ENCODE assay signal across 15 cellular contexts in the genomic region with DNA sequence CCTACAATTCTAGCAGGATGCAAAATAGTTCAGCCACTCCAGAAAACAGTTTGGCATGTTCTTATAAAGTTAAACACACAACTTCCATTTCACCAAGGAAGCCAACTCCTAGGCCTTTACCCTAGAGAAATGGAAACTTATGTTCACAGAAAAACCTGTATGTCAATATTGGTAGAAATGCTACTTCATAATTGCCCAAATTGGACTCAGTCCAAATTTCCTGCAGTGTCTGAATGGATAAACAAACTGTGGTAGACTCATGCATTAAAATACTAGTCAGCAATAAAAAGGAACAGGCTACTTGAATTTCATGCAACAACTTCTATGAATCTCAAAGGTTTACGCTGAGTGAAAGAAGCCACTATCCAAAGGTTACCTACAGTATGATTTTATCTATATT.
DNase-seq lines count a peak whose midpoint lies in the region; ATAC-seq and TF ChIP-seq lines count a peak whose summit lies in the region.
"Had no signal": no experiment of that assay in that cellular context is flagged by ENCODE, and none has a peak within 500 bp of the region (broad histone marks: within the 10 kb centered on the region; RNA-seq: fewer than 3 reads in every experiment).

No MANE protein-coding gene starts in this region.

- H3K9me2 ChIP-seq in GM23338 (ENCODE audit: insufficient read depth): peaks cover 4% of the 10 kb centered on the region; the same call in 1 of the 2 replicates

- H3F3A ChIP-seq in GM23338 (replicated peaks; ENCODE audit: low read depth): no peaks in the 10 kb centered on the region

- TF ChIP-seq CTCF in GM23338 (conservative IDR thresholded peaks at IDR 0.05; ENCODE audit: low read depth in 2 of 2) (no peak), endothelial cell (IDR thresholded peaks at IDR 0.05; ENCODE audit: unreplicated experiment) (no peak)

- H2AFZ ChIP-seq in GM23338: peak overlapping the region; percentile 28; the same call in 1 of the 2 replicates

- H3K4me3 ChIP-seq in GM23338: no peak overlapping the region
- H3K4me3 ChIP-seq: BLaER1 treated with 17β-estradiol and CSF1 and Interleukin-3, amounts not matched to agents 10 nM and 100 nM had no signal

- no peaks in the 10 kb centered on the region for H3K36me3 ChIP-seq in GM23338 (ENCODE audit: insufficient read depth)
- H3K36me3 ChIP-seq: BLaER1 treated with 17β-estradiol and CSF1 and Interleukin-3, amounts not matched to agents 10 nM and 100 nM had no signal

- no peak overlapping the region for H3K4me3 Mint-ChIP-seq in GM23338
- H3K4me3 Mint-ChIP-seq in endothelial cell (ENCODE audit: unreplicated experiment): no peak overlapping the region
- H3K4me3 Mint-ChIP-seq: CD4-positive, CD25-positive, alpha-beta regulatory T cell; IgD-negative memory B cell had no signal

- H4K20me1 ChIP-seq in GM23338 (replicated peaks; ENCODE audit: insufficient read depth): no peaks in the 10 kb centered on the region
- H4K20me1 ChIP-seq: BLaER1 treated with 17β-estradiol and CSF1 and Interleukin-3, amounts not matched to agents 10 nM and 100 nM had no signal

- H3K79me2 ChIP-seq in GM23338 (replicated peaks; ENCODE audit: insufficient read depth): no peaks in the 10 kb centered on the region

- H3K4me2 ChIP-seq in GM23338: no peak overlapping the region
- H3K4me2 ChIP-seq: BLaER1 treated with 17β-estradiol and CSF1 and Interleukin-3, amounts not matched to agents 10 nM and 100 nM had no signal

- H3K4me1 Mint-ChIP-seq in GM23338: no peaks in the 10 kb centered on the region
- no peaks in the 10 kb centered on the region for H3K4me1 Mint-ChIP-seq in endothelial cell (ENCODE audit: unreplicated experiment)
- H3K4me1 Mint-ChIP-seq: CD4-positive, CD25-positive, alpha-beta regulatory T cell; IgD-negative memory B cell had no signal

- DNase-seq in NCI-H1105 treated with DMSO at 0.1 percent for 48 hours (lab: John Stamatoyannopoulos, UW) (peak; percentile 4), NCI-H1105 (lab: John Stamatoyannopoulos, UW) (no peak), GM23338 (ENCODE audit: low spot score) (no peak), NCI-H748 treated with DMSO at 0.1 percent for 48 hours (lab: John Stamatoyannopoulos, UW) (peak; percentile 4), HCEC 1CT (no peak), HT-29 (ENCODE audit: low spot score) (no peak), endothelial cell (ENCODE audit: low spot score) (no peak)
- DNase-seq: ACHN; CD4-positive, CD25-positive, alpha-beta regulatory T cell; DND-41; GF-D8; KG1 had no signal

- H3K27ac Mint-ChIP-seq in GM23338 (no peak overlapping the region), endothelial cell (ENCODE audit: unreplicated experiment) (no peak overlapping the region)
- H3K27ac Mint-ChIP-seq: CD4-positive, CD25-positive, alpha-beta regulatory T cell; IgD-negative memory B cell had no signal

- H3K9me3 Mint-ChIP-seq in GM23338 (peaks cover 10% of the 10 kb centered on the region), endothelial cell (ENCODE audit: unreplicated experiment) (no peaks in the 10 kb centered on the region)

- H3K27ac ChIP-seq in GM23338 (ENCODE audit: low read depth): no peak overlapping the region
- H3K27ac ChIP-seq: BLaER1 treated with 17β-estradiol and CSF1 and Interleukin-3, amounts not matched to agents 10 nM and 100 nM had no signal

- no peaks in the 10 kb centered on the region for H3K27me3 ChIP-seq in GM23338 (ENCODE audit: insufficient read depth)
- H3K27me3 ChIP-seq: BLaER1 treated with 17β-estradiol and CSF1 and Interleukin-3, amounts not matched to agents 10 nM and 100 nM had no signal

- no peaks in the 10 kb centered on the region for H3K27me3 Mint-ChIP-seq in GM23338 (ENCODE audit: insufficient read depth, low read depth, poor library complexity)
- no peaks in the 10 kb centered on the region for H3K27me3 Mint-ChIP-seq in endothelial cell (ENCODE audit: unreplicated experiment)
- H3K27me3 Mint-ChIP-seq: CD4-positive, CD25-positive, alpha-beta regulatory T cell; IgD-negative memory B cell had no signal

- H3K36me3 Mint-ChIP-seq in GM23338 (ENCODE audit: low read depth) (peaks cover 8% of the 10 kb centered on the region; the same call in 1 of the 3 replicates), endothelial cell (ENCODE audit: low read depth, unreplicated experiment) (no peaks in the 10 kb centered on the region)
- H3K36me3 Mint-ChIP-seq: CD4-positive, CD25-positive, alpha-beta regulatory T cell; IgD-negative memory B cell had no signal

- no peak for ATAC-seq in GM23338
- ATAC-seq: HCT116 had no signal

- H3K4me1 ChIP-seq in GM23338 (ENCODE audit: insufficient read depth): no peaks in the 10 kb centered on the region
- H3K4me1 ChIP-seq: BLaER1 treated with 17β-estradiol and CSF1 and Interleukin-3, amounts not matched to agents 10 nM and 100 nM had no signal

TF ChIP-seq in GM23338, 12 proteins besides CTCF, POLR2A, EP300 and RAD21 (continues in another document):
- TF ChIP-seq EZH2 (IDR thresholded peaks at IDR 0.05; ENCODE audit: low read depth, unreplicated experiment): no peak
- TF ChIP-seq, protein P1, sequence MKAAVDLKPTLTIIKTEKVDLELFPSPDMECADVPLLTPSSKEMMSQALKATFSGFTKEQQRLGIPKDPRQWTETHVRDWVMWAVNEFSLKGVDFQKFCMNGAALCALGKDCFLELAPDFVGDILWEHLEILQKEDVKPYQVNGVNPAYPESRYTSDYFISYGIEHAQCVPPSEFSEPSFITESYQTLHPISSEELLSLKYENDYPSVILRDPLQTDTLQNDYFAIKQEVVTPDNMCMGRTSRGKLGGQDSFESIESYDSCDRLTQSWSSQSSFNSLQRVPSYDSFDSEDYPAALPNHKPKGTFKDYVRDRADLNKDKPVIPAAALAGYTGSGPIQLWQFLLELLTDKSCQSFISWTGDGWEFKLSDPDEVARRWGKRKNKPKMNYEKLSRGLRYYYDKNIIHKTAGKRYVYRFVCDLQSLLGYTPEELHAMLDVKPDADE (IDR thresholded peaks at IDR 0.05): no peak
- TF ChIP-seq, protein P2, sequence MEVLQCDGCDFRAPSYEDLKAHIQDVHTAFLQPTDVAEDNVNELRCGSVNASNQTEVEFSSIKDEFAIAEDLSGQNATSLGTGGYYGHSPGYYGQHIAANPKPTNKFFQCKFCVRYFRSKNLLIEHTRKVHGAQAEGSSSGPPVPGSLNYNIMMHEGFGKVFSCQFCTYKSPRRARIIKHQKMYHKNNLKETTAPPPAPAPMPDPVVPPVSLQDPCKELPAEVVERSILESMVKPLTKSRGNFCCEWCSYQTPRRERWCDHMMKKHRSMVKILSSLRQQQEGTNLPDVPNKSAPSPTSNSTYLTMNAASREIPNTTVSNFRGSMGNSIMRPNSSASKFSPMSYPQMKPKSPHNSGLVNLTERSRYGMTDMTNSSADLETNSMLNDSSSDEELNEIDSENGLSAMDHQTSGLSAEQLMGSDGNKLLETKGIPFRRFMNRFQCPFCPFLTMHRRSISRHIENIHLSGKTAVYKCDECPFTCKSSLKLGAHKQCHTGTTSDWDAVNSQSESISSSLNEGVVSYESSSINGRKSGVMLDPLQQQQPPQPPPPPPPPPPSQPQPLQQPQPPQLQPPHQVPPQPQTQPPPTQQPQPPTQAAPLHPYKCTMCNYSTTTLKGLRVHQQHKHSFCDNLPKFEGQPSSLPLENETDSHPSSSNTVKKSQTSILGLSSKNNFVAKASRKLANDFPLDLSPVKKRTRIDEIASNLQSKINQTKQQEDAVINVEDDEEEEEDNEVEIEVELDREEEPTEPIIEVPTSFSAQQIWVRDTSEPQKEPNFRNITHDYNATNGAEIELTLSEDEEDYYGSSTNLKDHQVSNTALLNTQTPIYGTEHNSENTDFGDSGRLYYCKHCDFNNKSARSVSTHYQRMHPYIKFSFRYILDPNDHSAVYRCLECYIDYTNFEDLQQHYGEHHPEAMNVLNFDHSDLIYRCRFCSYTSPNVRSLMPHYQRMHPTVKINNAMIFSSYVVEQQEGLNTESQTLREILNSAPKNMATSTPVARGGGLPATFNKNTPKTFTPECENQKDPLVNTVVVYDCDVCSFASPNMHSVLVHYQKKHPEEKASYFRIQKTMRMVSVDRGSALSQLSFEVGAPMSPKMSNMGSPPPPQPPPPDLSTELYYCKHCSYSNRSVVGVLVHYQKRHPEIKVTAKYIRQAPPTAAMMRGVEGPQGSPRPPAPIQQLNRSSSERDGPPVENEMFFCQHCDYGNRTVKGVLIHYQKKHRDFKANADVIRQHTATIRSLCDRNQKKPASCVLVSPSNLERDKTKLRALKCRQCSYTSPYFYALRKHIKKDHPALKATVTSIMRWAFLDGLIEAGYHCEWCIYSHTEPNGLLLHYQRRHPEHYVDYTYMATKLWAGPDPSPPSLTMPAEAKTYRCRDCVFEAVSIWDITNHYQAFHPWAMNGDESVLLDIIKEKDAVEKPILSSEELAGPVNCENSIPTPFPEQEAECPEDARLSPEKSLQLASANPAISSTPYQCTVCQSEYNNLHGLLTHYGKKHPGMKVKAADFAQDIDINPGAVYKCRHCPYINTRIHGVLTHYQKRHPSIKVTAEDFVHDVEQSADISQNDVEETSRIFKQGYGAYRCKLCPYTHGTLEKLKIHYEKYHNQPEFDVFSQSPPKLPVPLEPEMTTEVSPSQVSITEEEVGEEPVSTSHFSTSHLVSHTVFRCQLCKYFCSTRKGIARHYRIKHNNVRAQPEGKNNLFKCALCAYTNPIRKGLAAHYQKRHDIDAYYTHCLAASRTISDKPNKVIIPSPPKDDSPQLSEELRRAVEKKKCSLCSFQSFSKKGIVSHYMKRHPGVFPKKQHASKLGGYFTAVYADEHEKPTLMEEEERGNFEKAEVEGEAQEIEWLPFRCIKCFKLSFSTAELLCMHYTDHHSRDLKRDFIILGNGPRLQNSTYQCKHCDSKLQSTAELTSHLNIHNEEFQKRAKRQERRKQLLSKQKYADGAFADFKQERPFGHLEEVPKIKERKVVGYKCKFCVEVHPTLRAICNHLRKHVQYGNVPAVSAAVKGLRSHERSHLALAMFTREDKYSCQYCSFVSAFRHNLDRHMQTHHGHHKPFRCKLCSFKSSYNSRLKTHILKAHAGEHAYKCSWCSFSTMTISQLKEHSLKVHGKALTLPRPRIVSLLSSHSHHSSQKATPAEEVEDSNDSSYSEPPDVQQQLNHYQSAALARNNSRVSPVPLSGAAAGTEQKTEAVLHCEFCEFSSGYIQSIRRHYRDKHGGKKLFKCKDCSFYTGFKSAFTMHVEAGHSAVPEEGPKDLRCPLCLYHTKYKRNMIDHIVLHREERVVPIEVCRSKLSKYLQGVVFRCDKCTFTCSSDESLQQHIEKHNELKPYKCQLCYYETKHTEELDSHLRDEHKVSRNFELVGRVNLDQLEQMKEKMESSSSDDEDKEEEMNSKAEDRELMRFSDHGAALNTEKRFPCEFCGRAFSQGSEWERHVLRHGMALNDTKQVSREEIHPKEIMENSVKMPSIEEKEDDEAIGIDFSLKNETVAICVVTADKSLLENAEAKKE (CRISPR knock-in tag; IDR thresholded peaks at IDR 0.05): no peak
- TF ChIP-seq POLR2AphosphoS5 (IDR thresholded peaks at IDR 0.05; ENCODE audit: low read depth): no peak
- TF ChIP-seq EZH2phosphoT487 (IDR thresholded peaks at IDR 0.05; ENCODE audit: unreplicated experiment): no peak

Comparison
In these comparisons a context has a peak if more than half of its experiments do, and no peak if none do; other contexts are left out.
1. DNase-seq: peak in NCI-H1105 treated with DMSO at 0.1 percent for 48 hours (single experiment) and NCI-H748 treated with DMSO at 0.1 percent for 48 hours (single experiment); none in NCI-H1105 (single experiment), GM23338 (single experiment), HCEC 1CT (single experiment), HT-29 (single experiment) and endothelial cell (single experiment).